ENCODE assay signal across 1 cellular context in the genomic region with DNA sequence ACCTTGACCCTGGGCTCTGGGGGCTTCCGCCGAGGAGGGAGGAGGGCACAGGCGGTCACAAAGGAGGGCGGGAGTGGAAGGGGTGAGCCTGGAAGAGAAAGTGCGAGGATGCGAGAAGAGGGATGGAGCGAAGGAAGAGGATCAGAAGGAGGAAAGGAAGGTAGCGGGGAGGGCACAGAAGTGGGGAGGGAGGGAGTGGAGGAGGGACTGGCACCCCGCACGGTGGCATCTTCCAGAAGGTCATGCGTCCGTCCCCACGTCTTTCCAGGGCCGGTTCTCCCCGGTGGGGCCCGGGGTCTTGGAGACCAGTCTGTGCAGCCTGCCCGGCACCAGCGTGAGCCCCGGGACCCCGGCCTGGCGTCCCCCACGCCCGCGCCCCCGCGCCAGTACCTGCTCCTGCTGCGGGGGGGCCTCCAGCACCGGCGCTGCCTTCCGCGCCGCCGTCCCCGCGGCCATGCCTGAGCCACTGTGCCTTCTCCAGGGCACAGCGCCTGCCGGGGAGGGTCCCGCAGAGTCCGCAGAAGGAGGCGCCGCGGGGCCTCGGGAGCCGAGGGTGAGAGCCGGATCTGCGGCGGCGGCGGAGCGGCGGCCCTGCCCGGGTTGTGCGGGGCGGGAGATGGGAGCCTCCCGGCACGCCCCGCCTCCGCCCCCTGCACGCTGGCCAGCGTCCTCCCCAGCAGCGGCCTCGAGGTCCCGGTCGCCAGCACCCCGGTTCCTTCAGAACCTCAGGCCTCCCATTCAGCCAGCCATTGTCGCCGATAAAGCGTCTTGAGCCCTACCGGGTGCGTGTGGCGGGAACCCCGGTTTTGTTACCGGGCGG.
TF ChIP-seq lines count a peak whose summit lies in the region.

Gene RNF175, minus strand, starts transcription at position 618 of the 820 bp plus-strand sequence. Its CDS starts 162 bp downstream, at position 456.

TF ChIP-seq in WTC11, 78 proteins besides CTCF, POLR2A, EP300 and RAD21 (continued from another document):
- TF ChIP-seq ZNF281 (CRISPR knock-in tag; IDR thresholded peaks at IDR 0.05) = no peak
- TF ChIP-seq, protein P1, sequence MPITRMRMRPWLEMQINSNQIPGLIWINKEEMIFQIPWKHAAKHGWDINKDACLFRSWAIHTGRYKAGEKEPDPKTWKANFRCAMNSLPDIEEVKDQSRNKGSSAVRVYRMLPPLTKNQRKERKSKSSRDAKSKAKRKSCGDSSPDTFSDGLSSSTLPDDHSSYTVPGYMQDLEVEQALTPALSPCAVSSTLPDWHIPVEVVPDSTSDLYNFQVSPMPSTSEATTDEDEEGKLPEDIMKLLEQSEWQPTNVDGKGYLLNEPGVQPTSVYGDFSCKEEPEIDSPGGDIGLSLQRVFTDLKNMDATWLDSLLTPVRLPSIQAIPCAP (CRISPR knock-in tag; IDR thresholded peaks at IDR 0.05) = peak; percentile 59
- TF ChIP-seq OVOL2 (CRISPR knock-in tag; IDR thresholded peaks at IDR 0.05; ENCODE audit: borderline replicate concordance) = no peak
- no peak for TF ChIP-seq PRRX2 (CRISPR knock-in tag; IDR thresholded peaks at IDR 0.05)
